ENCODE assay signal across 6 cellular contexts in the genomic region with DNA sequence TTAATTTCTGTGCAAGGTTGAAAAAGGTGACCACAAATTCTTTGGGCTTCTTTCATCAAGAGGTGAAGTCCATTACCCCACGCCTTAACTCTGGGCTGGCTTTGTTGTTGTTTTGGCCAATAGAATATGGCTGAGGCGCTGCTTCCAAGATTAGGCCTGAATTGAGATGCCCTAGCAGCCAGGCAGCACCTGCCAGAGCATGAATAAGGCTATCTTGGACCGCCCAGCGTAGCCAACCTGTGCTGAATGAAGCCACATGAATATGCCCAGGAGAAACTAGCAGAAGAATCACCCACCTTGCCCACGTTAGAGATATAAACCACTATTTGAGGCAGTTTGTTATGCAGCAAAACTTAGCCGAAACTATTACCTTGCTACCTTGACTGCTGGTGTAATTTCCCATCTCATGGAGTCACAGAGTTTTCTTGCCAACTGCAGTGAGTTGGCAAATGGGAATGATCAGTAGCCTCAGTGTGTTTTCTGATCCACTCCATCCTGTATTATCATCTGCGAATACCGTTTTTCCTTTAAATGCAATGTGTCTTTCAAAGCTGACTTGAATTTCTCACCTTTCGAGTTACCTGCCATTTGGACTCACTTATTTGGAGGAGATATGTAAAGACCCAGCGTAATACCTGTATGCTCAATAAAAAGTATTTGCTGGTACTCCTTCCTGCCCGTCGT. TPM values are rescaled to one million over a fixed set of nuclear protein-coding genes. Genes with fewer than 3 reads are reported as not detected.
A peak's percentile ranks its signal among the peaks of the same experiment; 100 is the strongest.
DNase-seq lines count a peak whose midpoint lies in the region; ATAC-seq and TF ChIP-seq lines count a peak whose summit lies in the region.

No MANE protein-coding gene starts in this region.

- peaks cover 16% of the 10 kb centered on the region for H3K36me3 Mint-ChIP-seq in WTC11

- TF ChIP-seq POLR2A in lower leg skin (IDR thresholded peaks at IDR 0.05): no peak

- ATAC-seq in WTC11: no peak

- POLR2A ChIA-PET in WTC11 (lab: Charles Lee): interaction anchor here (1.4 to 3.6 kb wide), 3 partner anchors 13 to 183 kb away, joined by 4 to 18 read pairs (median 4); partner anchors contain the start of genes C2orf15 and EIF5B

- H3K4me3 ChIP-seq in lower leg skin (ENCODE audit: low read depth, poor library complexity, severe bottlenecking): peak overlapping the region; percentile 55

- H3K4me3 Mint-ChIP-seq in WTC11: peak overlapping the region; percentile 78

- 38 to 39% methylated on average over 12 of the region's 12 CpGs for WGBS in lower leg skin, 2 donors

- no peaks in the 10 kb centered on the region; the same call in 1 of the 2 replicates for H3K27me3 Mint-ChIP-seq in WTC11 (ENCODE audit: low read depth)

- H3K9me3 Mint-ChIP-seq in WTC11: no peaks in the 10 kb centered on the region

- intact Hi-C loops in lower leg skin (cut with DNase I; ENCODE audit: low total_unique reads): no loop called here

- H3K27ac Mint-ChIP-seq in WTC11: no peak overlapping the region; the same call in 1 of the 2 replicates

- peaks cover 21% of the 10 kb centered on the region for H3K4me1 Mint-ChIP-seq in WTC11

- no peak for TF ChIP-seq CTCF in WTC11 (IDR thresholded peaks at IDR 0.05)
- no peak for TF ChIP-seq CTCF in lower leg skin (IDR thresholded peaks at IDR 0.05)

- CTCF ChIA-PET in WTC11 (lab: Charles Lee): interaction anchor here (1.4 to 1.8 kb wide), 2 partner anchors 13 to 20 kb away, joined by 3 to 9 read pairs; no protein-coding TSS in a partner anchor

- peak; percentile 63 for DNase-seq in DMS53 (lab: John Stamatoyannopoulos, UW)
- no peak for DNase-seq in WTC11 (ENCODE audit: low spot score)
- DNase-seq in lower leg skin (ENCODE audit: low spot score in 2 of 2): no peak
- no peak for DNase-seq in iPS-NIHi11 (ENCODE audit: low spot score)
- no peak for DNase-seq in SIG-M5 treated with dmso at 0.1 percent for 504 hours (lab: John Stamatoyannopoulos, UW; ENCODE audit: unreplicated experiment)
- DNase-seq in HT-29 (ENCODE audit: low spot score): no peak

TF ChIP-seq in WTC11, 78 proteins besides CTCF, POLR2A, EP300 and RAD21:
- TF ChIP-seq, protein P1, sequence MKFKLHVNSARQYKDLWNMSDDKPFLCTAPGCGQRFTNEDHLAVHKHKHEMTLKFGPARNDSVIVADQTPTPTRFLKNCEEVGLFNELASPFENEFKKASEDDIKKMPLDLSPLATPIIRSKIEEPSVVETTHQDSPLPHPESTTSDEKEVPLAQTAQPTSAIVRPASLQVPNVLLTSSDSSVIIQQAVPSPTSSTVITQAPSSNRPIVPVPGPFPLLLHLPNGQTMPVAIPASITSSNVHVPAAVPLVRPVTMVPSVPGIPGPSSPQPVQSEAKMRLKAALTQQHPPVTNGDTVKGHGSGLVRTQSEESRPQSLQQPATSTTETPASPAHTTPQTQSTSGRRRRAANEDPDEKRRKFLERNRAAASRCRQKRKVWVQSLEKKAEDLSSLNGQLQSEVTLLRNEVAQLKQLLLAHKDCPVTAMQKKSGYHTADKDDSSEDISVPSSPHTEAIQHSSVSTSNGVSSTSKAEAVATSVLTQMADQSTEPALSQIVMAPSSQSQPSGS (CRISPR knock-in tag; IDR thresholded peaks at IDR 0.05; ENCODE audit: borderline replicate concordance, low read depth): no peak
- TF ChIP-seq, protein P2, sequence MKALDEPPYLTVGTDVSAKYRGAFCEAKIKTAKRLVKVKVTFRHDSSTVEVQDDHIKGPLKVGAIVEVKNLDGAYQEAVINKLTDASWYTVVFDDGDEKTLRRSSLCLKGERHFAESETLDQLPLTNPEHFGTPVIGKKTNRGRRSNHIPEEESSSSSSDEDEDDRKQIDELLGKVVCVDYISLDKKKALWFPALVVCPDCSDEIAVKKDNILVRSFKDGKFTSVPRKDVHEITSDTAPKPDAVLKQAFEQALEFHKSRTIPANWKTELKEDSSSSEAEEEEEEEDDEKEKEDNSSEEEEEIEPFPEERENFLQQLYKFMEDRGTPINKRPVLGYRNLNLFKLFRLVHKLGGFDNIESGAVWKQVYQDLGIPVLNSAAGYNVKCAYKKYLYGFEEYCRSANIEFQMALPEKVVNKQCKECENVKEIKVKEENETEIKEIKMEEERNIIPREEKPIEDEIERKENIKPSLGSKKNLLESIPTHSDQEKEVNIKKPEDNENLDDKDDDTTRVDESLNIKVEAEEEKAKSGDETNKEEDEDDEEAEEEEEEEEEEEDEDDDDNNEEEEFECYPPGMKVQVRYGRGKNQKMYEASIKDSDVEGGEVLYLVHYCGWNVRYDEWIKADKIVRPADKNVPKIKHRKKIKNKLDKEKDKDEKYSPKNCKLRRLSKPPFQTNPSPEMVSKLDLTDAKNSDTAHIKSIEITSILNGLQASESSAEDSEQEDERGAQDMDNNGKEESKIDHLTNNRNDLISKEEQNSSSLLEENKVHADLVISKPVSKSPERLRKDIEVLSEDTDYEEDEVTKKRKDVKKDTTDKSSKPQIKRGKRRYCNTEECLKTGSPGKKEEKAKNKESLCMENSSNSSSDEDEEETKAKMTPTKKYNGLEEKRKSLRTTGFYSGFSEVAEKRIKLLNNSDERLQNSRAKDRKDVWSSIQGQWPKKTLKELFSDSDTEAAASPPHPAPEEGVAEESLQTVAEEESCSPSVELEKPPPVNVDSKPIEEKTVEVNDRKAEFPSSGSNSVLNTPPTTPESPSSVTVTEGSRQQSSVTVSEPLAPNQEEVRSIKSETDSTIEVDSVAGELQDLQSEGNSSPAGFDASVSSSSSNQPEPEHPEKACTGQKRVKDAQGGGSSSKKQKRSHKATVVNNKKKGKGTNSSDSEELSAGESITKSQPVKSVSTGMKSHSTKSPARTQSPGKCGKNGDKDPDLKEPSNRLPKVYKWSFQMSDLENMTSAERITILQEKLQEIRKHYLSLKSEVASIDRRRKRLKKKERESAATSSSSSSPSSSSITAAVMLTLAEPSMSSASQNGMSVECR (CRISPR knock-in tag; IDR thresholded peaks at IDR 0.05; ENCODE audit: borderline replicate concordance): no peak
- no peak for TF ChIP-seq ESRRA (CRISPR knock-in tag; IDR thresholded peaks at IDR 0.05; ENCODE audit: borderline replicate concordance)
- TF ChIP-seq, protein P3, sequence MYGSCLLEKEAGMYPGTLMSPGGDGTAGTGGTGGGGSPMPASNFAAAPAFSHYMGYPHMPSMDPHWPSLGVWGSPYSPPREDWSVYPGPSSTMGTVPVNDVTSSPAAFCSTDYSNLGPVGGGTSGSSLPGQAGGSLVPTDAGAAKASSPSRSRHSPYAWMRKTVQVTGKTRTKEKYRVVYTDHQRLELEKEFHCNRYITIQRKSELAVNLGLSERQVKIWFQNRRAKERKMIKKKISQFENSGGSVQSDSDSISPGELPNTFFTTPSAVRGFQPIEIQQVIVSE (CRISPR knock-in tag; IDR thresholded peaks at IDR 0.05; ENCODE audit: borderline replicate concordance): no peak
- TF ChIP-seq ZNF423 (CRISPR knock-in tag; IDR thresholded peaks at IDR 0.05): no peak
- TF ChIP-seq RORB (CRISPR knock-in tag; IDR thresholded peaks at IDR 0.05): no peak
- TF ChIP-seq ZNF263 (CRISPR knock-in tag; IDR thresholded peaks at IDR 0.05; ENCODE audit: low read depth): no peak

RNA-seq across cellular contexts. Expression of gene TSGA10, which starts 0.7 kb away (rescaled TPM):
- total RNA-seq in WTC11 (2021): 8.9 to 9.3 TPM (median 9.1 TPM) in 3 replicates
- 10 to 100 TPM in 2 of 4 donors, 1 to 10 TPM in 2; 7.0 to 12.6 (median 10.8) TPM for total RNA-seq in lower leg skin
- total RNA-seq in HT-29 (2014; rRNA removed; shearing (Covaris generic)): 5.5 and 8.4 TPM in 2 replicates

RNA-seq across cellular contexts. Expression of gene LIPT1, which starts 0.7 kb away (rescaled TPM):
- total RNA-seq in WTC11 (2021) (7.1 to 9.7 TPM (median 8.1 TPM) in 3 replicates), lower leg skin (1 to 10 TPM; 3.3 to 9.8 (median 5.7) TPM)
- 2.8 and 6.4 TPM in 2 replicates for total RNA-seq in HT-29 (2014; rRNA removed; shearing (Covaris generic))

RNA-seq across cellular contexts. Expression of gene C2orf15, which starts 12.6 kb away (rescaled TPM):
- total RNA-seq in WTC11 (2021) (6.0 to 7.0 TPM (median 6.1 TPM) in 3 replicates), lower leg skin (1 to 10 TPM; 1.2 to 4.2 (median 2.7) TPM)
- 4.6 and 4.9 TPM in 2 replicates for total RNA-seq in HT-29 (2014; rRNA removed; shearing (Covaris generic))

RNA-seq across cellular contexts. Expression of gene MITD1, which starts 26.8 kb away (rescaled TPM):
- total RNA-seq in WTC11 (2021) (33.1 to 37.1 TPM (median 34.7 TPM) in 3 replicates), lower leg skin (10 to 100 TPM; 14.5 to 32.4 (median 25.4) TPM)
- 14.5 and 15.5 TPM in 2 replicates for total RNA-seq in HT-29 (2014; rRNA removed; shearing (Covaris generic))

RNA-seq across cellular contexts. Expression of gene MRPL30, which starts 26.9 kb away (rescaled TPM):
- total RNA-seq in WTC11 (2021) (28.7 to 34.9 TPM (median 33.4 TPM) in 3 replicates), lower leg skin (10 to 100 TPM; 26.6 to 33.0 (median 30.0) TPM)
- total RNA-seq in HT-29 (2014; rRNA removed; shearing (Covaris generic)): 23.5 and 26.2 TPM in 2 replicates
